In genomic region chr2:46942143-46942526, GRCh38 we compare ENCODE assay signal across 8 cellular contexts. TPM values are rescaled to one million over a fixed set of nuclear protein-coding genes. Genes with fewer than 3 reads are reported as not detected.
DNase-seq lines count a peak whose midpoint lies in the region; ATAC-seq and TF ChIP-seq lines count a peak whose summit lies in the region.

No MANE protein-coding gene starts in this region.

- peaks cover 46% of the 10 kb centered on the region for H3K4me1 ChIP-seq in PC-9 (replicated peaks; ENCODE audit: insufficient read depth)
- H3K4me1 ChIP-seq in heart left ventricle = peaks cover 3 to 48% (median 19%) of the 10 kb centered on the region in 12 donors

- CTCF ChIA-PET in PC-9 (lab: Charles Lee) = interaction anchor here (0.6 kb wide), 1 partner anchor 13 kb away, joined by 3 read pairs; no protein-coding TSS in a partner anchor

- peaks cover 72% of the 10 kb centered on the region for H3K79me2 ChIP-seq in PC-9 (ENCODE audit: low read depth)

- H3K4me1 Mint-ChIP-seq in HFFc6 (ENCODE audit: low read depth) = peaks cover 51% of the 10 kb centered on the region

- peak overlapping the region; percentile 54 for H3K27ac ChIP-seq in PC-9
- peak overlapping the region in 11 of 12 donors; percentile 51 to 90 (median 80) for H3K27ac ChIP-seq in heart left ventricle

- H4K20me1 ChIP-seq in PC-9 (ENCODE audit: insufficient read depth) = peaks cover 6% of the 10 kb centered on the region; the same call in 1 of the 2 replicates

- H3K9me3 ChIP-seq in PC-9 (ENCODE audit: insufficient read depth, low read depth) = no peaks in the 10 kb centered on the region
- H3K9me3 ChIP-seq in heart left ventricle = no peaks in the 10 kb centered on the region

- H3K36me3 Mint-ChIP-seq in HFFc6 (ENCODE audit: low read depth) = peaks cover 31% of the 10 kb centered on the region

- 20 to 34% (median 27%) methylated on average over 6 to 10 of the region's 10 CpGs for WGBS in heart left ventricle, 4 donors

- H3K27me3 Mint-ChIP-seq in HFFc6 (ENCODE audit: insufficient read depth) = peaks cover 6% of the 10 kb centered on the region

- H3K9me3 Mint-ChIP-seq in HFFc6 = no peaks in the 10 kb centered on the region

- H3K36me3 ChIP-seq in PC-9 (ENCODE audit: low read depth) = no peaks in the 10 kb centered on the region; the same call in 1 of the 2 replicates
- H3K36me3 ChIP-seq in heart left ventricle = peaks cover 0 to 18% (median 0%) of the 10 kb centered on the region in 9 donors

- peaks cover 34% of the 10 kb centered on the region for H3F3A ChIP-seq in PC-9 (ENCODE audit: insufficient read depth, low read depth)

- BruUV-seq in PC-9 (replicated peaks; lab: Mats Ljungman, UMichigan) = no TSS peak

- H3K27me3 ChIP-seq in PC-9 (ENCODE audit: insufficient read depth, low read depth) = no peaks in the 10 kb centered on the region
- no peaks in the 10 kb centered on the region for H3K27me3 ChIP-seq in heart left ventricle

- H3K27ac Mint-ChIP-seq in HFFc6 = peak overlapping the region; percentile 82

- intact Hi-C loops in PC-9 (cut with micrococcal nuclease; ENCODE audit: unreplicated experiment) = no loop called here
- intact Hi-C loops in heart left ventricle (cut with DNase I) = no loop called here

- H2AFZ ChIP-seq in PC-9 = peak overlapping the region; percentile 78

- H3K4me3 ChIP-seq in GM12864 (ENCODE audit: low read depth, low read length) (peak overlapping the region; percentile 76), PC-9 (peak overlapping the region; percentile 88), heart left ventricle (peak overlapping the region; percentile 77 to 98 (median 91)), skeletal muscle cell (ENCODE audit: low read depth, low read length) (peak overlapping the region; percentile 94)

- TF ChIP-seq POLR2A in heart left ventricle (IDR thresholded peaks at IDR 0.05) = no peak

- no peaks in the 10 kb centered on the region for H3K9me2 ChIP-seq in PC-9 (ENCODE audit: insufficient read depth)

- peak overlapping the region; percentile 99 for H3K4me2 ChIP-seq in PC-9

- peak in 3 of 4 donors; percentile 3 to 30 (median 7) for ATAC-seq in heart left ventricle

- peak overlapping the region; percentile 98 for H3K4me3 Mint-ChIP-seq in HFFc6

- POLR2A ChIA-PET in PC-9 (lab: Charles Lee; ENCODE audit: unreplicated experiment) = interaction anchor here (0.6 kb wide), 3 partner anchors 8 to 22 kb away, joined by 3 read pairs; no protein-coding TSS in a partner anchor

- DNase-seq in GM12864 (ENCODE audit: low read depth) = no peak
- DNase-seq in HFFc6 = no peak
- peak; percentile 44 to 45 for DNase-seq in PC-9
- peak; percentile 62 for DNase-seq in activated gamma-delta T cell treated with Interleukin-2 at 50 U/mL for 16 hours
- peak in 2 of 5 donors; percentile 33 to 53 for DNase-seq in heart left ventricle
- DNase-seq in skeletal muscle cell (ENCODE audit: low read depth) = no peak
- no peak for DNase-seq in GM19238 (ENCODE audit: insufficient read length, low spot score)
- no peak for DNase-seq in hippocampal formation (lab: John Stamatoyannopoulos, UW)

- TF ChIP-seq CTCF in GM12864 (IDR thresholded peaks at IDR 0.05; ENCODE audit: low read depth, low read length, missing control alignments) (no peak), HFFc6 (IDR thresholded peaks at IDR 0.05) (no peak), PC-9 (conservative IDR thresholded peaks at IDR 0.05) (no peak), heart left ventricle (IDR thresholded peaks at IDR 0.05) (no peak)

RNA-seq across cellular contexts. Expression of gene TTC7A, which starts 1.1 kb away (rescaled TPM):
- total RNA-seq in HFFc6 (2021; fragmentation: NEBNext Ultra II Directional; extraction: Animal tissue kit (Norgen Biotek cat#: 25700)) = 10 to 100 TPM; 17.6 to 27.7 (median 23.2) TPM
- 66.8 and 80.9 TPM in 2 replicates for total RNA-seq in PC-9 (2021)
- total RNA-seq in heart left ventricle = 10 to 100 TPM in 2 of 9 donors, 1 to 10 TPM in 7; 5.6 to 18.5 (median 8.1) TPM
- 1 to 10 TPM; 7.2 TPM for polyA plus RNA-seq in heart left ventricle

RNA-seq across cellular contexts. Expression of gene MCFD2, which starts 26.5 kb away (rescaled TPM):
- total RNA-seq in HFFc6 (2021; fragmentation: NEBNext Ultra II Directional; extraction: Animal tissue kit (Norgen Biotek cat#: 25700)) = 100 to 1,000 TPM; 379 to 441 (median 410) TPM
- total RNA-seq in PC-9 (2021) (127 and 163 TPM in 2 replicates), heart left ventricle (10 to 100 TPM; 47.4 to 88.8 (median 63.4) TPM)
- polyA plus RNA-seq in heart left ventricle = 100 to 1,000 TPM in 1 of 2 donors, 10 to 100 TPM in 1; 16.1 to 113 TPM

Comparison
In these comparisons a context has a peak if more than half of its experiments do, and no peak if none do; other contexts are left out.
1. DNase-seq: peak in PC-9 (2 of 2) and activated gamma-delta T cell treated with Interleukin-2 at 50 U/mL for 16 hours (single experiment); none in GM12864 (single experiment), HFFc6 (single experiment), skeletal muscle cell (single experiment), GM19238 (single experiment) and hippocampal formation (0 of 2).
2. Peak in every context shown above with its lines, with median percentiles within 50 percentile points of each other: H3K4me3 ChIP-seq.